1 cellular context compared by ENCODE assay signal in the genomic region with DNA sequence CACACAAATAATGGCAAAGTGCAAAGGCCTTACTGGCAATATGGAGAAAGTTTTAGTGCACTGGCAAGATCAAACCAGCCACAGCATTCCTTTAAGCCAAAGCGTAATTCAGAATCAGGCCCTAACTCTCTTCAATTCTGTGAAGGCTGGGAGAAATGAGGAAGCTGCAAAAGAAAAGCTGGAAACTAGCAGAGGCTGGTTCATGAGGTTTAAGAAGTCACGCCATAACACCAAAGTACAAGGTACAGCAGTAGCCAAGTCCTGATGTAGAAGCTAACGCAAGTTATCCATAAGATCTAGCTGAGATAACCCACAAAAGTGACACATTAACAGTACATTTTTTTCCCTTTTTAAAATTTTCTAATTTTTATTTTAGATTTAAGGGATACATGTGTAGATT.
TF ChIP-seq lines count a peak whose summit lies in the region.

No MANE protein-coding gene starts in this region.

TF ChIP-seq in GM23338, 12 proteins besides CTCF, POLR2A, EP300 and RAD21 (continued from another document):
- TF ChIP-seq ZNF331 (CRISPR knock-in tag; IDR thresholded peaks at IDR 0.05; ENCODE audit: low read depth) (no peak), ZNF114 (CRISPR knock-in tag; IDR thresholded peaks at IDR 0.05) (no peak), POLR2AphosphoS5 (IDR thresholded peaks at IDR 0.05; ENCODE audit: low read depth) (no peak)
- TF ChIP-seq, protein P1, sequence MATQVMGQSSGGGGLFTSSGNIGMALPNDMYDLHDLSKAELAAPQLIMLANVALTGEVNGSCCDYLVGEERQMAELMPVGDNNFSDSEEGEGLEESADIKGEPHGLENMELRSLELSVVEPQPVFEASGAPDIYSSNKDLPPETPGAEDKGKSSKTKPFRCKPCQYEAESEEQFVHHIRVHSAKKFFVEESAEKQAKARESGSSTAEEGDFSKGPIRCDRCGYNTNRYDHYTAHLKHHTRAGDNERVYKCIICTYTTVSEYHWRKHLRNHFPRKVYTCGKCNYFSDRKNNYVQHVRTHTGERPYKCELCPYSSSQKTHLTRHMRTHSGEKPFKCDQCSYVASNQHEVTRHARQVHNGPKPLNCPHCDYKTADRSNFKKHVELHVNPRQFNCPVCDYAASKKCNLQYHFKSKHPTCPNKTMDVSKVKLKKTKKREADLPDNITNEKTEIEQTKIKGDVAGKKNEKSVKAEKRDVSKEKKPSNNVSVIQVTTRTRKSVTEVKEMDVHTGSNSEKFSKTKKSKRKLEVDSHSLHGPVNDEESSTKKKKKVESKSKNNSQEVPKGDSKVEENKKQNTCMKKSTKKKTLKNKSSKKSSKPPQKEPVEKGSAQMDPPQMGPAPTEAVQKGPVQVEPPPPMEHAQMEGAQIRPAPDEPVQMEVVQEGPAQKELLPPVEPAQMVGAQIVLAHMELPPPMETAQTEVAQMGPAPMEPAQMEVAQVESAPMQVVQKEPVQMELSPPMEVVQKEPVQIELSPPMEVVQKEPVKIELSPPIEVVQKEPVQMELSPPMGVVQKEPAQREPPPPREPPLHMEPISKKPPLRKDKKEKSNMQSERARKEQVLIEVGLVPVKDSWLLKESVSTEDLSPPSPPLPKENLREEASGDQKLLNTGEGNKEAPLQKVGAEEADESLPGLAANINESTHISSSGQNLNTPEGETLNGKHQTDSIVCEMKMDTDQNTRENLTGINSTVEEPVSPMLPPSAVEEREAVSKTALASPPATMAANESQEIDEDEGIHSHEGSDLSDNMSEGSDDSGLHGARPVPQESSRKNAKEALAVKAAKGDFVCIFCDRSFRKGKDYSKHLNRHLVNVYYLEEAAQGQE (IDR thresholded peaks at IDR 0.05; ENCODE audit: unreplicated experiment) = no peak
